Comparison of ENCODE assay signal across 12 cellular contexts in genomic region chr5:150141544-150142188, GRCh38. TPM values are rescaled to one million over a fixed set of nuclear protein-coding genes. Genes with fewer than 3 reads are reported as not detected.
DNase-seq lines count a peak whose midpoint lies in the region; TF ChIP-seq lines count a peak whose summit lies in the region.
"Had no signal": no experiment of that assay in that cellular context is flagged by ENCODE, and none has a peak within 500 bp of the region (broad histone marks: within the 10 kb centered on the region; RNA-seq: fewer than 3 reads in every experiment).

No MANE protein-coding gene starts in this region.

- H3K9ac ChIP-seq in NT2/D1 (ENCODE audit: insufficient read length, low read depth): peak overlapping the region; percentile 58
- no peak overlapping the region for H3K9ac ChIP-seq in neural progenitor cell

- H3K79me2 ChIP-seq in neural progenitor cell (ENCODE audit: low read depth): no peaks in the 10 kb centered on the region

- H3K4me3 ChIP-seq in NT2/D1 (ENCODE audit: insufficient read length, low read depth): no peak overlapping the region
- no peak overlapping the region for H3K4me3 ChIP-seq in esophagus squamous epithelium
- H3K4me3 ChIP-seq in neural progenitor cell: no peak overlapping the region

- no peak for TF ChIP-seq CTCF in esophagus squamous epithelium (IDR thresholded peaks at IDR 0.05)
- no peak for TF ChIP-seq CTCF in neural progenitor cell (IDR thresholded peaks at IDR 0.05)

- peaks cover 6% of the 10 kb centered on the region for H3K27me3 Mint-ChIP-seq in neural progenitor cell (ENCODE audit: insufficient read depth, low read depth)
- H3K27me3 Mint-ChIP-seq: B cell had no signal

- peaks cover 7% of the 10 kb centered on the region for H3F3A ChIP-seq in neural progenitor cell (ENCODE audit: low read depth)

- H3K27me3 ChIP-seq in NT2/D1 (ENCODE audit: insufficient read depth, insufficient read length): no peaks in the 10 kb centered on the region
- peaks cover 0 to 17% (median 0%) of the 10 kb centered on the region in 4 donors for H3K27me3 ChIP-seq in esophagus squamous epithelium
- no peaks in the 10 kb centered on the region for H3K27me3 ChIP-seq in neural progenitor cell

- H3K27ac Mint-ChIP-seq in neural progenitor cell: peak overlapping the region; percentile 86
- H3K27ac Mint-ChIP-seq: B cell had no signal

- H4K20me1 ChIP-seq in neural progenitor cell (ENCODE audit: low read depth): no peaks in the 10 kb centered on the region

- intact Hi-C loops in esophagus squamous epithelium (cut with DNase I): no loop called here

- DNase-seq in A172 (ENCODE audit: low spot score): peak; percentile 70
- no peak for DNase-seq in NT2/D1 (ENCODE audit: low read depth, low spot score)
- no peak for DNase-seq in esophagus squamous epithelium (lab: John Stamatoyannopoulos, UW)
- peak; percentile 83 for DNase-seq in neural progenitor cell (ENCODE audit: low spot score)
- DNase-seq in NCI-H446 (lab: John Stamatoyannopoulos, UW): no peak
- DNase-seq in putamen (ENCODE audit: low spot score): no peak
- DNase-seq in activated CD4-positive, alpha-beta T cell treated with anti-CD3 and anti-CD28 coated beads, Interleukin-2, amount 50 U/mL, for 1 hour: no peak
- DNase-seq in stimulated activated naive CD4-positive, alpha-beta T cell treated with Interleukin-2 at 50 U/mL for 16 hours (lab: John Stamatoyannopoulos, UW): no peak
- DNase-seq: NCI-H345; stimulated activated naive CD8-positive, alpha-beta T cell treated with anti-CD3 and anti-CD28 coated beads, Interleukin-15, Interleukin-2, amounts not matched to agents 100 U/mL and 50 U/mL, for 24 hours had no signal

- peaks cover 2% of the 10 kb centered on the region for H3K36me3 Mint-ChIP-seq in neural progenitor cell

- H3K27ac ChIP-seq in esophagus squamous epithelium: peak overlapping the region; percentile 65 to 94 (median 89)
- no peak overlapping the region for H3K27ac ChIP-seq in neural progenitor cell

- no peak overlapping the region for H3K4me2 ChIP-seq in neural progenitor cell

- peaks cover 5% of the 10 kb centered on the region for H3K36me3 ChIP-seq in NT2/D1 (ENCODE audit: insufficient read depth, insufficient read length, low read length)
- H3K36me3 ChIP-seq in esophagus squamous epithelium: no peaks in the 10 kb centered on the region
- H3K36me3 ChIP-seq in neural progenitor cell: no peaks in the 10 kb centered on the region

- 68 to 75% methylated on average over 9 of the region's 9 CpGs for WGBS in esophagus squamous epithelium, 2 donors

- no peaks in the 10 kb centered on the region for H3K9me3 ChIP-seq in NT2/D1 (ENCODE audit: insufficient read depth, low read length)
- no peaks in the 10 kb centered on the region for H3K9me3 ChIP-seq in esophagus squamous epithelium
- H3K9me3 ChIP-seq in neural progenitor cell (ENCODE audit: low read depth): no peaks in the 10 kb centered on the region

- H3K9me3 Mint-ChIP-seq in neural progenitor cell: no peaks in the 10 kb centered on the region

- H3K4me3 Mint-ChIP-seq in neural progenitor cell: no peak overlapping the region
- H3K4me3 Mint-ChIP-seq: B cell had no signal

- no peak for TF ChIP-seq POLR2A in esophagus squamous epithelium (IDR thresholded peaks at IDR 0.05)

- H3K4me1 ChIP-seq in NT2/D1 (ENCODE audit: insufficient read depth, insufficient read length): peaks cover 40% of the 10 kb centered on the region
- peaks cover 18 to 100% (median 75%) of the 10 kb centered on the region in 3 donors for H3K4me1 ChIP-seq in esophagus squamous epithelium
- H3K4me1 ChIP-seq in neural progenitor cell: peaks cover 58% of the 10 kb centered on the region

- peaks cover 76% of the 10 kb centered on the region for H3K4me1 Mint-ChIP-seq in neural progenitor cell
- H3K4me1 Mint-ChIP-seq: B cell had no signal

- H2AFZ ChIP-seq in neural progenitor cell (replicated peaks): no peak overlapping the region

RNA-seq across cellular contexts. Expression of gene PDGFRB, which starts 14.0 kb away (rescaled TPM):
- total RNA-seq in A172 (2014; rRNA removed; shearing (Covaris generic)): 33.5 and 55.9 TPM in 2 replicates
- total RNA-seq in esophagus squamous epithelium (10 to 100 TPM in 3 of 4 donors, 1 to 10 TPM in 1; 5.6 to 51.7 (median 31.0) TPM), neural progenitor cell (ENCODE audit: low replicate concordance) (8.9 and 16.6 TPM in 2 replicates)

RNA-seq across cellular contexts. Expression of gene CDX1, which starts 24.9 kb away (rescaled TPM):
- total RNA-seq in A172 (2014; rRNA removed; shearing (Covaris generic)): not detected in 2 replicates
- total RNA-seq in esophagus squamous epithelium: not detected
- not detected in 2 replicates for total RNA-seq in neural progenitor cell (ENCODE audit: low replicate concordance)
- total RNA-seq: B cell, esophagus mucosa had no signal

RNA-seq across cellular contexts. Expression of gene SLC6A7, which starts 48.2 kb away (rescaled TPM):
- not detected in 2 replicates for total RNA-seq in A172 (2014; rRNA removed; shearing (Covaris generic))
- not detected for total RNA-seq in esophagus squamous epithelium
- not detected in 2 replicates for total RNA-seq in neural progenitor cell (ENCODE audit: low replicate concordance)
- total RNA-seq: B cell, esophagus mucosa had no signal

RNA-seq across cellular contexts. Expression of gene CSF1R, which starts 55.3 kb away (rescaled TPM):
- total RNA-seq in A172 (2014; rRNA removed; shearing (Covaris generic)): 0.84 and 0.96 TPM in 2 replicates
- total RNA-seq in esophagus squamous epithelium (10 to 100 TPM in 2 of 4 donors, 1 to 10 TPM in 2; 4.3 to 38.7 (median 15.1) TPM), neural progenitor cell (ENCODE audit: low replicate concordance) (not detected in 2 replicates)

Comparison
In these comparisons a context has a peak if more than half of its experiments do, and no peak if none do; other contexts are left out.
1. DNase-seq: peak in A172 (single experiment) and neural progenitor cell (single experiment); none in NT2/D1 (single experiment), esophagus squamous epithelium (single experiment), NCI-H446 (0 of 2), putamen (single experiment), activated CD4-positive, alpha-beta T cell treated with anti-CD3 and anti-CD28 coated beads, Interleukin-2, amount 50 U/mL, for 1 hour (single experiment) and stimulated activated naive CD4-positive, alpha-beta T cell treated with Interleukin-2 at 50 U/mL for 16 hours (single experiment).